8 cellular contexts compared by ENCODE assay signal in genomic region chr5:74576941-74577456, GRCh38.
DNase-seq lines count a peak whose midpoint lies in the region; ATAC-seq and TF ChIP-seq lines count a peak whose summit lies in the region.

No MANE protein-coding gene starts in this region.

- no peaks in the 10 kb centered on the region for H3K79me2 ChIP-seq in mesendoderm (ENCODE audit: control insufficient read depth, insufficient read depth, low read length)

- DNase-seq in CD8-positive, alpha-beta memory T cell, result peak in 1 of 5 donors; percentile 11
- DNase-seq in MCF 10A (ENCODE audit: unreplicated experiment), result no peak
- peak; percentile 20 for DNase-seq in mesendoderm
- no peak for DNase-seq in putamen (ENCODE audit: low spot score)
- no peak for DNase-seq in RKO (ENCODE audit: low spot score)
- DNase-seq in NCI-H524 treated with DMSO at 0.1 percent for 48 hours (lab: John Stamatoyannopoulos, UW), result no peak

- peaks cover 40% of the 10 kb centered on the region for H3K4me1 ChIP-seq in CD8-positive, alpha-beta memory T cell (ENCODE audit: insufficient read depth, low read length)
- H3K4me1 ChIP-seq in mesendoderm (ENCODE audit: control insufficient read depth, low read depth, low read length), result no peaks in the 10 kb centered on the region

- no peak overlapping the region for H2BK120ac ChIP-seq in mesendoderm (ENCODE audit: low read depth, low read length)

- H3K4ac ChIP-seq in mesendoderm (ENCODE audit: low read depth, low read length), result no peak overlapping the region

- no peak for TF ChIP-seq CTCF in MCF 10A (IDR thresholded peaks at IDR 0.05; ENCODE audit: unreplicated experiment)

- no peaks in the 10 kb centered on the region for H3K9me3 Mint-ChIP-seq in CD8-positive, alpha-beta memory T cell
- no peaks in the 10 kb centered on the region for H3K9me3 Mint-ChIP-seq in MCF 10A (ENCODE audit: unreplicated experiment)

- H3K9ac ChIP-seq in mesendoderm (ENCODE audit: low read length), result no peak overlapping the region

- no peak overlapping the region for H2BK15ac ChIP-seq in mesendoderm (replicated peaks; ENCODE audit: low read depth)

- H3K36me3 Mint-ChIP-seq in CD8-positive, alpha-beta memory T cell, result peaks cover 0 to 4% (median 1%) of the 10 kb centered on the region in 3 donors
- H3K36me3 Mint-ChIP-seq in MCF 10A (ENCODE audit: insufficient read depth, unreplicated experiment), result no peaks in the 10 kb centered on the region

- no peak overlapping the region for H4K5ac ChIP-seq in mesendoderm (ENCODE audit: low read length)

- H3K56ac ChIP-seq in mesendoderm (ENCODE audit: low read length), result no peak overlapping the region

- H3K27me3 ChIP-seq in CD8-positive, alpha-beta memory T cell (ENCODE audit: insufficient read depth, low read length, poor library complexity, severe bottlenecking), result no peaks in the 10 kb centered on the region
- no peaks in the 10 kb centered on the region for H3K27me3 ChIP-seq in mesendoderm (ENCODE audit: insufficient read depth, low read length, poor library complexity)

- peak overlapping the region; percentile 41 to 89 (median 81) for H3K4me3 Mint-ChIP-seq in CD8-positive, alpha-beta memory T cell
- H3K4me3 Mint-ChIP-seq in MCF 10A (ENCODE audit: unreplicated experiment), result no peak overlapping the region

- no peak overlapping the region for H3K27ac ChIP-seq in CD8-positive, alpha-beta memory T cell (ENCODE audit: low read depth, low read length)
- H3K27ac ChIP-seq in mesendoderm (ENCODE audit: low read depth, low read length), result no peak overlapping the region

- H3K4me2 ChIP-seq in mesendoderm (ENCODE audit: low read length), result no peak overlapping the region

- peaks cover 32 to 45% (median 42%) of the 10 kb centered on the region in 3 donors for H3K4me1 Mint-ChIP-seq in CD8-positive, alpha-beta memory T cell
- H3K4me1 Mint-ChIP-seq in MCF 10A (ENCODE audit: insufficient read depth, unreplicated experiment), result peaks cover 10% of the 10 kb centered on the region

- no peak overlapping the region for H3K23ac ChIP-seq in mesendoderm (ENCODE audit: low read length)

- intact Hi-C loops in MCF 10A (cut with micrococcal nuclease), result no loop called here

- CTCF ChIA-PET in CD8-positive, alpha-beta memory T cell (lab: Charles Lee), result interaction anchor here (0.9 kb wide), 1 partner anchor 63 kb away, joined by 4 read pairs; the partner anchor contains the start of gene ENC1
- CTCF ChIA-PET in MCF 10A (lab: Yijun Ruan, JAX), result no interaction called here

- no peak overlapping the region for H4K8ac ChIP-seq in mesendoderm (ENCODE audit: low read depth, low read length)

- H3K4me3 ChIP-seq in CD8-positive, alpha-beta memory T cell (ENCODE audit: low read length), result peak overlapping the region; percentile 28
- no peak overlapping the region for H3K4me3 ChIP-seq in mesendoderm (ENCODE audit: low read length)

- POLR2A ChIA-PET in CD8-positive, alpha-beta memory T cell (lab: Charles Lee), result no interaction called here
- POLR2A ChIA-PET in MCF 10A (lab: Yijun Ruan, JAX), result interaction anchor here (2.0 kb wide), 1 partner anchor 65 kb away, joined by 4 read pairs; no protein-coding TSS in a partner anchor

- BruUV-seq in MCF 10A (replicated peaks; lab: Mats Ljungman, UMichigan), result no TSS peak

- H3K27ac Mint-ChIP-seq in CD8-positive, alpha-beta memory T cell, result peak overlapping the region; percentile 21 to 94 (median 84)
- H3K27ac Mint-ChIP-seq in MCF 10A (ENCODE audit: low read depth, unreplicated experiment), result peak overlapping the region; percentile 57

- ATAC-seq in GM19395 (IDR thresholded peaks at IDR 0.05; ENCODE audit: unreplicated experiment) (peak; percentile 73), HG03460 (IDR thresholded peaks at IDR 0.05; ENCODE audit: unreplicated experiment) (peak; percentile 70)

- H2BK5ac ChIP-seq in mesendoderm (ENCODE audit: low read length), result no peak overlapping the region

- no peaks in the 10 kb centered on the region for H3K9me3 ChIP-seq in CD8-positive, alpha-beta memory T cell (ENCODE audit: low read length)

- no peak overlapping the region for H2AK5ac ChIP-seq in mesendoderm (ENCODE audit: low read length)

- H3K18ac ChIP-seq in mesendoderm (ENCODE audit: low read length), result no peak overlapping the region

- peaks cover 0 to 4% of the 10 kb centered on the region in 2 donors for H3K27me3 Mint-ChIP-seq in CD8-positive, alpha-beta memory T cell
- H3K27me3 Mint-ChIP-seq in MCF 10A (ENCODE audit: insufficient read depth, unreplicated experiment), result no peaks in the 10 kb centered on the region

- no peaks in the 10 kb centered on the region for H3K79me1 ChIP-seq in mesendoderm (ENCODE audit: low read length)

- WGBS in mesendoderm (ENCODE audit: extremely low coverage, insufficient coverage, low lambda C conversion rate), result no CpG with 5 or more reads among the region's 6 CpGs

- no peaks in the 10 kb centered on the region for H3K36me3 ChIP-seq in CD8-positive, alpha-beta memory T cell (ENCODE audit: insufficient read depth, low read length)
- no peaks in the 10 kb centered on the region for H3K36me3 ChIP-seq in mesendoderm (ENCODE audit: control insufficient read depth, insufficient read depth, low read length)
